Comparison of ENCODE assay signal across 8 cellular contexts in the genomic region with DNA sequence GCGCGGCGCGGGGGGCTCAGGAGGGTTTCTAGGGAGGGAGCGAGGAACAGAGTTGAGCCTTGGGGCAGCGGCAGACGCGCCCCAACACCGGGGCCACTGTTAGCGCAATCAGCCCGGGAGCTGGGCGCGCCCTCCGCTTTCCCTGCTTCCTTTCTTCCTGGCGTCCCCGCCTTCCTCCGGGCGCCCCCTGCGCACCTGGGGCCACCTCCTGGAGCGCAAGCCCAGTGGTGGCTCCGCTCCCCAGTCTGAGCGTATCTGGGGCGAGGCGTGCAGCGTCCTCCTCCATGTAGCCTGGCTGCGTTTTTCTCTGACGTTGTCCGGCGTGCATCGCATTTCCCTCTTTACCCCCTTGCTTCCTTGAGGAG. TPM values are rescaled to one million over a fixed set of nuclear protein-coding genes. Genes with fewer than 3 reads are reported as not detected.
A peak's percentile ranks its signal among the peaks of the same experiment; 100 is the strongest.
DNase-seq lines count a peak whose midpoint lies in the region; ATAC-seq and TF ChIP-seq lines count a peak whose summit lies in the region.

No MANE protein-coding gene starts in this region.

- no peaks in the 10 kb centered on the region for H3K4me1 Mint-ChIP-seq in activated T-helper 17 cell treated with anti-CD3 and anti-CD28 coated beads, Interleukin-2, amount 50 U/mL, for 72 hours

- intact Hi-C loops in left lung (cut with DNase I), result no loop called here

- peaks cover 37% of the 10 kb centered on the region for H3K27me3 Mint-ChIP-seq in activated T-helper 17 cell treated with anti-CD3 and anti-CD28 coated beads, Interleukin-2, amount 50 U/mL, for 72 hours

- no peaks in the 10 kb centered on the region for H3K9me3 ChIP-seq in left lung

- WGBS in urinary bladder, result 2% methylated on average over 30 of the region's 30 CpGs

- DNase-seq in AG10803 (ENCODE audit: low read depth) (no peak), left lung (no peak), NCI-H1694 (lab: John Stamatoyannopoulos, UW) (no peak), middle frontal gyrus (ENCODE audit: extremely low spot score, low spot score) (no peak)
- DNase-seq in stimulated activated CD4-positive, alpha-beta T cell treated with anti-CD3 and anti-CD28 coated beads, Interleukin-4, amount 100 ng/mL, for 4 hours, result no peak

- no peaks in the 10 kb centered on the region for H3K9me3 Mint-ChIP-seq in activated T-helper 17 cell treated with anti-CD3 and anti-CD28 coated beads, Interleukin-2, amount 50 U/mL, for 72 hours

- H3K36me3 ChIP-seq in left lung (no peaks in the 10 kb centered on the region), urinary bladder (ENCODE audit: insufficient read depth) (no peaks in the 10 kb centered on the region)

- TF ChIP-seq CTCF in AG10803 (conservative IDR thresholded peaks at IDR 0.05; ENCODE audit: low read length) (no peak), left lung (IDR thresholded peaks at IDR 0.05) (no peak)

- no peaks in the 10 kb centered on the region for H3K36me3 Mint-ChIP-seq in activated T-helper 17 cell treated with anti-CD3 and anti-CD28 coated beads, Interleukin-2, amount 50 U/mL, for 72 hours (ENCODE audit: low read depth)

- ATAC-seq in HG02610 (IDR thresholded peaks at IDR 0.05; ENCODE audit: unreplicated experiment) (peak; percentile 34), left lung (peak; percentile 70)
- peak; percentile 46 for ATAC-seq in activated T-helper 17 cell treated with anti-CD3 and anti-CD28 coated beads, Interleukin-2, amount 50 U/mL, for 72 hours (replicated peaks)

- peak overlapping the region; percentile 41 for H3K4me3 Mint-ChIP-seq in activated T-helper 17 cell treated with anti-CD3 and anti-CD28 coated beads, Interleukin-2, amount 50 U/mL, for 72 hours

- H3K27ac ChIP-seq in left lung, result no peak overlapping the region
- no peak overlapping the region for H3K27ac ChIP-seq in urinary bladder (ENCODE audit: low read depth)

- H3K4me3 ChIP-seq in AG10803 (ENCODE audit: low read length), result peak overlapping the region; percentile 31
- H3K4me3 ChIP-seq in left lung, result peak overlapping the region; percentile 21 to 30
- H3K4me3 ChIP-seq in urinary bladder (ENCODE audit: low read depth, low read length), result peak overlapping the region; percentile 21

- H3K4me1 ChIP-seq in left lung (peaks cover 9 to 17% of the 10 kb centered on the region in 2 donors), urinary bladder (ENCODE audit: insufficient read depth) (no peaks in the 10 kb centered on the region)

- no peak overlapping the region for H3K27ac Mint-ChIP-seq in activated T-helper 17 cell treated with anti-CD3 and anti-CD28 coated beads, Interleukin-2, amount 50 U/mL, for 72 hours

- H3K27me3 ChIP-seq in left lung, result peaks cover 19 to 42% of the 10 kb centered on the region in 2 donors

RNA-seq across cellular contexts. Expression of gene PROC, which starts 5.2 kb away (rescaled TPM):
- not detected for total RNA-seq in activated T-helper 17 cell treated with anti-CD3 and anti-CD28 coated beads, Interleukin-2, amount 50 U/mL, for 72 hours
- total RNA-seq in left lung (under 1 TPM in 1 of 2 donors, not detected in 1; 0.50 TPM), urinary bladder (0.74 TPM)
- polyA plus RNA-seq in urinary bladder, result 0.43 TPM

RNA-seq across cellular contexts. Expression of gene MAP3K2, which starts 35.7 kb away (rescaled TPM):
- 10 to 100 TPM; 44.9 to 92.5 TPM for total RNA-seq in activated T-helper 17 cell treated with anti-CD3 and anti-CD28 coated beads, Interleukin-2, amount 50 U/mL, for 72 hours
- total RNA-seq in left lung, result 10 to 100 TPM; 61.4 to 84.9 TPM
- total RNA-seq in urinary bladder, result 61.3 TPM
- 11.3 TPM for polyA plus RNA-seq in urinary bladder
